In the genomic region with DNA sequence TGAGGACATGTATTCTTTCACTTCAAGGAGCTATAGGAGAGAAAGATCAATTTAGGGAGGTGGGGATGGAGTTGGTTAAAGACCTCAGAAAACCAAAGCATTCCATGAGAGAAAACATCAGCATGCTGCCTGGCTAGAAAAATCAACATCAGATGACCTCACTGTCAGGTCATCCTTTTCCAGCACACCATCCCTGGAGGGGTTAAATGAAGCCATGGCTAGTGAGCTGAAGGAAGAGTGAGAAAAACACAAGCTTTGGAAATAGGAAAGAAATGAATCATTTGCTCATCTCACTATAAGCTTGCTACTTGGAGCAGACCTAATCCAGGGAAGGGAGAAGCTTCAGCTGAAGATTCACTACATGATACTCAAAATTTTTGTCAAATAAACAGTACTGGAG, we compare ENCODE assay signal across 17 cellular contexts.
DNase-seq lines count a peak whose midpoint lies in the region; ATAC-seq, FAIRE-seq and TF ChIP-seq lines count a peak whose summit lies in the region.
"Had no signal": no experiment of that assay in that cellular context is flagged by ENCODE, and none has a peak within 500 bp of the region (broad histone marks: within the 10 kb centered on the region; RNA-seq: fewer than 3 reads in every experiment).

No MANE protein-coding gene starts in this region.

- H3K9me3 ChIP-seq in keratinocyte (ENCODE audit: control insufficient read depth, low read depth, low read length): no peaks in the 10 kb centered on the region
- no peaks in the 10 kb centered on the region for H3K9me3 ChIP-seq in thyroid gland
- no peaks in the 10 kb centered on the region for H3K9me3 ChIP-seq in OCI-LY7 (ENCODE audit: low read length)
- H3K9me3 ChIP-seq: pancreas had no signal

- H3K9ac ChIP-seq in keratinocyte (ENCODE audit: control insufficient read depth, extremely low read depth, insufficient read depth, low read length): peak overlapping the region; percentile 79

- CTCF ChIA-PET in OCI-LY7 (lab: Charles Lee; ENCODE audit: unreplicated experiment): no interaction called here

- no peak overlapping the region for H2AFZ ChIP-seq in keratinocyte (ENCODE audit: control insufficient read depth, low read length)
- no peak overlapping the region for H2AFZ ChIP-seq in OCI-LY7 (ENCODE audit: low read length)

- H3K4me3 ChIP-seq in brain microvascular endothelial cell (ENCODE audit: low read depth, low read length) (no peak overlapping the region), keratinocyte (ENCODE audit: control insufficient read depth in 2 of 3, extremely low read depth in 1 of 3, insufficient read depth in 2 of 3, low read depth in 1 of 3, low read length in 3 of 3) (peak overlapping the region in 2 of 3 experiments; percentile 32 to 36), thyroid gland (replicated peaks in 1 of 3) (no peak overlapping the region), OCI-LY7 (ENCODE audit: low read depth, low read length, poor library complexity, severe bottlenecking) (no peak overlapping the region)
- H3K4me3 ChIP-seq: pancreas had no signal

- no peaks in the 10 kb centered on the region for H3K9me3 Mint-ChIP-seq in natural killer cell
- H3K9me3 Mint-ChIP-seq in natural killer cell treated with Interleukin-12 subunit alpha and Interleukin-12 subunit beta and Interleukin-15 and Interleukin-18, amount 100 ng/mL, for 72 hours: no peaks in the 10 kb centered on the region
- H3K9me3 Mint-ChIP-seq: activated CD4-positive, alpha-beta memory T cell treated with anti-CD3 and anti-CD28 coated beads, Interleukin-2, amount 10 ng/mL, durations not matched to agents 7 days and 5 days; brain had no signal

- intact Hi-C loops in natural killer cell (cut with micrococcal nuclease) (no loop called here), thyroid gland (cut with DNase I) (no loop called here), OCI-LY7 (cut with micrococcal nuclease; ENCODE audit: unreplicated experiment) (no loop called here)

- peak overlapping the region; percentile 74 for H3K27ac ChIP-seq in brain microvascular endothelial cell
- H3K27ac ChIP-seq in keratinocyte (ENCODE audit: control insufficient read depth, insufficient read depth, low read length): peak overlapping the region; percentile 99
- H3K27ac ChIP-seq in thyroid gland: no peak overlapping the region
- H3K27ac ChIP-seq in OCI-LY7 (ENCODE audit: low read depth, low read length, poor library complexity, severe bottlenecking): no peak overlapping the region
- H3K27ac ChIP-seq: pancreas had no signal

- H3K4me1 ChIP-seq in keratinocyte (ENCODE audit: control insufficient read depth, extremely low read depth, insufficient read depth, low read length) (peaks cover 43% of the 10 kb centered on the region), thyroid gland (no peaks in the 10 kb centered on the region), OCI-LY7 (ENCODE audit: insufficient read depth, low read length, poor library complexity, severe bottlenecking) (no peaks in the 10 kb centered on the region)
- H3K4me1 ChIP-seq: pancreas had no signal

- POLR2A ChIA-PET in OCI-LY7 (lab: Charles Lee): interaction anchor here (1.3 kb wide), 1 partner anchor 9 kb away, joined by 5 read pairs; no protein-coding TSS in a partner anchor

- peak overlapping the region; percentile 72 to 76 for H3K27ac Mint-ChIP-seq in natural killer cell
- H3K27ac Mint-ChIP-seq in natural killer cell treated with Interleukin-12 subunit alpha and Interleukin-12 subunit beta and Interleukin-15 and Interleukin-18, amount 100 ng/mL, for 72 hours: peak overlapping the region in 1 of 2 donors; percentile 22
- H3K27ac Mint-ChIP-seq: activated CD4-positive, alpha-beta memory T cell treated with anti-CD3 and anti-CD28 coated beads, Interleukin-2, amount 10 ng/mL, durations not matched to agents 7 days and 5 days had no signal

- in situ Hi-C loops in brain microvascular endothelial cell (cut with HindIII; ENCODE audit: low pct_ligation_motif_present, low sequenced_read_pairs): no loop called here

- H3K9me2 ChIP-seq in OCI-LY7 (ENCODE audit: insufficient read depth, low read length): no peaks in the 10 kb centered on the region

- BruUV-seq in OCI-LY7 (replicated peaks; lab: Mats Ljungman, UMichigan): no TSS peak

- H3K27me3 Mint-ChIP-seq in natural killer cell (ENCODE audit: low read depth in 2 of 2): no peaks in the 10 kb centered on the region
- no peaks in the 10 kb centered on the region for H3K27me3 Mint-ChIP-seq in natural killer cell treated with Interleukin-12 subunit alpha and Interleukin-12 subunit beta and Interleukin-15 and Interleukin-18, amount 100 ng/mL, for 72 hours
- H3K27me3 Mint-ChIP-seq: activated CD4-positive, alpha-beta memory T cell treated with anti-CD3 and anti-CD28 coated beads, Interleukin-2, amount 10 ng/mL, durations not matched to agents 7 days and 5 days had no signal

- peaks cover 43 to 52% of the 10 kb centered on the region in 2 donors for H3K4me1 Mint-ChIP-seq in natural killer cell
- peaks cover 12 to 33% of the 10 kb centered on the region in 2 donors for H3K4me1 Mint-ChIP-seq in natural killer cell treated with Interleukin-12 subunit alpha and Interleukin-12 subunit beta and Interleukin-15 and Interleukin-18, amount 100 ng/mL, for 72 hours (ENCODE audit: low read depth in 2 of 2)
- H3K4me1 Mint-ChIP-seq: activated CD4-positive, alpha-beta memory T cell treated with anti-CD3 and anti-CD28 coated beads, Interleukin-2, amount 10 ng/mL, durations not matched to agents 7 days and 5 days had no signal

- TF ChIP-seq CTCF in natural killer cell (IDR thresholded peaks at IDR 0.05) (no peak), brain microvascular endothelial cell (IDR thresholded peaks at IDR 0.05; ENCODE audit: low read depth, low read length, missing control alignments) (no peak), keratinocyte (optimal IDR thresholded peaks at IDR 0.05 in 1 of 3, IDR thresholded peaks at IDR 0.05 in 1 of 3, conservative IDR thresholded peaks at IDR 0.05 in 1 of 3; ENCODE audit: extremely low read depth in 1 of 3, insufficient read depth in 2 of 3, low read length in 3 of 3) (no peak), thyroid gland (IDR thresholded peaks at IDR 0.05) (no peak), OCI-LY7 (conservative IDR thresholded peaks at IDR 0.05; ENCODE audit: low read length) (no peak)

- H4K20me1 ChIP-seq in keratinocyte (ENCODE audit: control insufficient read depth, extremely low read depth, insufficient read depth, low read length) (no peaks in the 10 kb centered on the region), OCI-LY7 (ENCODE audit: insufficient read depth, low read length) (no peaks in the 10 kb centered on the region)

- dilution Hi-C loops in keratinocyte (cut with MboI; ENCODE audit: extremely low pct_ligation_motif_present, low sequenced_read_pairs): no loop called here

- H3K4me2 ChIP-seq in keratinocyte (ENCODE audit: control insufficient read depth, extremely low read depth, insufficient read depth, low read depth, low read length) (peak overlapping the region; percentile 85), OCI-LY7 (ENCODE audit: low read length) (no peak overlapping the region)

- peaks cover 8% of the 10 kb centered on the region for H3K36me3 Mint-ChIP-seq in natural killer cell
- H3K36me3 Mint-ChIP-seq in natural killer cell treated with Interleukin-12 subunit alpha and Interleukin-12 subunit beta and Interleukin-15 and Interleukin-18, amount 100 ng/mL, for 72 hours: peaks cover 6% of the 10 kb centered on the region
- H3K36me3 Mint-ChIP-seq: brain had no signal

- no peaks in the 10 kb centered on the region for H3K9me1 ChIP-seq in keratinocyte (ENCODE audit: control insufficient read depth, extremely low read depth, insufficient read depth, low read length)

- TF ChIP-seq POLR2A in thyroid gland (IDR thresholded peaks at IDR 0.05): no peak

- ATAC-seq in natural killer cell (no peak), GM18907 (IDR thresholded peaks at IDR 0.05; ENCODE audit: unreplicated experiment) (no peak)
- ATAC-seq in natural killer cell treated with Interleukin-12 subunit alpha and Interleukin-12 subunit beta and Interleukin-15 and Interleukin-18, amount 100 ng/mL, for 72 hours: no peak
- ATAC-seq: pancreas had no signal

- no peaks in the 10 kb centered on the region for H3K27me3 ChIP-seq in brain microvascular endothelial cell (replicated peaks)
- H3K27me3 ChIP-seq in keratinocyte (ENCODE audit: control insufficient read depth, extremely low read depth, insufficient read depth, low read length): no peaks in the 10 kb centered on the region
- no peaks in the 10 kb centered on the region for H3K27me3 ChIP-seq in thyroid gland
- H3K27me3 ChIP-seq: pancreas had no signal

- FAIRE-seq in keratinocyte (lab: Jason Lieb, UNC): no peak
- FAIRE-seq: pancreas had no signal

- no peak for DNase-seq in natural killer cell
- no peak for DNase-seq in natural killer cell treated with Interleukin-12 subunit alpha and Interleukin-12 subunit beta and Interleukin-15 and Interleukin-18, amount 100 ng/mL, for 72 hours (ENCODE audit: low spot score)
- DNase-seq in brain microvascular endothelial cell: no peak
- DNase-seq in keratinocyte (ENCODE audit: low read depth, low spot score): no peak
- no peak for DNase-seq in thyroid gland
- no peak for DNase-seq in OCI-LY7 (ENCODE audit: low spot score)
- no peak for DNase-seq in amniotic stem cell (lab: John Stamatoyannopoulos, UW)
- DNase-seq: activated CD4-positive, alpha-beta memory T cell treated with anti-CD3 and anti-CD28 coated beads, Interleukin-2, amount 10 ng/mL, durations not matched to agents 7 days and 5 days; activated effector memory CD4-positive, alpha-beta T cell treated with anti-CD3 and anti-CD28 coated beads, Interleukin-2, amount 50 U/mL, for 16 hours; AML-193; DMS53; NCI-H1417; NCI-H510A treated with DMSO at 0.1 percent for 48 hours; pancreas; T1000 had no signal

- H3K36me3 ChIP-seq in brain microvascular endothelial cell (replicated peaks): no peaks in the 10 kb centered on the region
- peaks cover 9% of the 10 kb centered on the region in 2 experiments for H3K36me3 ChIP-seq in keratinocyte (ENCODE audit: control insufficient read depth in 2 of 2, extremely low read depth in 1 of 2, insufficient read depth in 2 of 2, low read length in 2 of 2)
- H3K36me3 ChIP-seq in thyroid gland: no peaks in the 10 kb centered on the region
- no peaks in the 10 kb centered on the region for H3K36me3 ChIP-seq in OCI-LY7 (ENCODE audit: insufficient read depth, low read length)
- H3K36me3 ChIP-seq: pancreas had no signal

- no peak overlapping the region for H3K4me3 Mint-ChIP-seq in natural killer cell
- no peak overlapping the region for H3K4me3 Mint-ChIP-seq in natural killer cell treated with Interleukin-12 subunit alpha and Interleukin-12 subunit beta and Interleukin-15 and Interleukin-18, amount 100 ng/mL, for 72 hours
- H3K4me3 Mint-ChIP-seq: activated CD4-positive, alpha-beta memory T cell treated with anti-CD3 and anti-CD28 coated beads, Interleukin-2, amount 10 ng/mL, durations not matched to agents 7 days and 5 days; brain had no signal

- H3K79me2 ChIP-seq in keratinocyte (ENCODE audit: control insufficient read depth, insufficient read depth, low read length) (peaks cover 25% of the 10 kb centered on the region), OCI-LY7 (ENCODE audit: insufficient read depth, low read depth, low read length) (no peaks in the 10 kb centered on the region)

Comparison
In these comparisons a context has a peak if more than half of its experiments do, and no peak if none do; other contexts are left out.
1. H3K27ac ChIP-seq: peak in brain microvascular endothelial cell (single experiment) and keratinocyte (single experiment); none in thyroid gland (0 of 3) and OCI-LY7 (single experiment).
2. H3K4me3 ChIP-seq: peak in keratinocyte (2 of 3); none in brain microvascular endothelial cell (single experiment), thyroid gland (0 of 3) and OCI-LY7 (single experiment).